8 cellular contexts compared by ENCODE assay signal in the genomic region with DNA sequence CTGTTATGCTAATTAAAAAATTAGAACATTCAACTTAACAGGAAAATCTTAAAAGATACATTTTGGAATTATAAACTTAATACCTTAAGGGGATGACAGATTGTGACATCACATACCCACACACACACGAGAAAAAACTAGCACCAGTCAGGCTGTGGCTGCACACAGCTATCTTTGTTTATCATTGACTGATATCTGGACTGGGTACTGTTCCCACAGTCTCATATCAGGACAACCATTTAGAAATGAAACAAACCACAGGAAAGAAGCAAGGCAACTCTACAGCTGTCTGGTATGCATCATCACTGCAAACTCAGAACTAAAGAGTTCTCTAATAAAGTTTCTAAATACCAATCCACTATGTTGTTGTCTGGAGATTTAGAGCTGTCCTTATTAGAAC.
DNase-seq lines count a peak whose midpoint lies in the region; ATAC-seq and TF ChIP-seq lines count a peak whose summit lies in the region.

No MANE protein-coding gene starts in this region.

- ATAC-seq in GM21423 (IDR thresholded peaks at IDR 0.05; ENCODE audit: unreplicated experiment) (peak; percentile 84), HG03571 (IDR thresholded peaks at IDR 0.05; ENCODE audit: unreplicated experiment) (peak; percentile 95)

- no peak for TF ChIP-seq CTCF in GM12864 (IDR thresholded peaks at IDR 0.05; ENCODE audit: low read depth, low read length, missing control alignments)

- peak; percentile 80 for DNase-seq in GM12864 (ENCODE audit: low read depth)
- DNase-seq in hepatic stellate cell (ENCODE audit: low spot score) = peak; percentile 12
- no peak for DNase-seq in HuH-7.5 (ENCODE audit: low spot score)
- no peak for DNase-seq in NCI-H748 treated with DMSO at 0.1 percent for 48 hours (lab: John Stamatoyannopoulos, UW)
- DNase-seq in NCI-H2081 treated with DMSO at 0.1 percent for 48 hours (lab: John Stamatoyannopoulos, UW) = no peak
- DNase-seq in anterior cingulate cortex (lab: John Stamatoyannopoulos, UW) = no peak

- H3K4me3 ChIP-seq in GM12864 (ENCODE audit: low read depth, low read length) = no peak overlapping the region

Comparison
In these comparisons a context has a peak if more than half of its experiments do, and no peak if none do; other contexts are left out.
1. DNase-seq: peak in GM12864 (single experiment) and hepatic stellate cell (single experiment); none in HuH-7.5 (single experiment), NCI-H748 treated with DMSO at 0.1 percent for 48 hours (single experiment), NCI-H2081 treated with DMSO at 0.1 percent for 48 hours (single experiment) and anterior cingulate cortex (0 of 58).